Comparison of ENCODE assay signal across 1 cellular context in the genomic region with DNA sequence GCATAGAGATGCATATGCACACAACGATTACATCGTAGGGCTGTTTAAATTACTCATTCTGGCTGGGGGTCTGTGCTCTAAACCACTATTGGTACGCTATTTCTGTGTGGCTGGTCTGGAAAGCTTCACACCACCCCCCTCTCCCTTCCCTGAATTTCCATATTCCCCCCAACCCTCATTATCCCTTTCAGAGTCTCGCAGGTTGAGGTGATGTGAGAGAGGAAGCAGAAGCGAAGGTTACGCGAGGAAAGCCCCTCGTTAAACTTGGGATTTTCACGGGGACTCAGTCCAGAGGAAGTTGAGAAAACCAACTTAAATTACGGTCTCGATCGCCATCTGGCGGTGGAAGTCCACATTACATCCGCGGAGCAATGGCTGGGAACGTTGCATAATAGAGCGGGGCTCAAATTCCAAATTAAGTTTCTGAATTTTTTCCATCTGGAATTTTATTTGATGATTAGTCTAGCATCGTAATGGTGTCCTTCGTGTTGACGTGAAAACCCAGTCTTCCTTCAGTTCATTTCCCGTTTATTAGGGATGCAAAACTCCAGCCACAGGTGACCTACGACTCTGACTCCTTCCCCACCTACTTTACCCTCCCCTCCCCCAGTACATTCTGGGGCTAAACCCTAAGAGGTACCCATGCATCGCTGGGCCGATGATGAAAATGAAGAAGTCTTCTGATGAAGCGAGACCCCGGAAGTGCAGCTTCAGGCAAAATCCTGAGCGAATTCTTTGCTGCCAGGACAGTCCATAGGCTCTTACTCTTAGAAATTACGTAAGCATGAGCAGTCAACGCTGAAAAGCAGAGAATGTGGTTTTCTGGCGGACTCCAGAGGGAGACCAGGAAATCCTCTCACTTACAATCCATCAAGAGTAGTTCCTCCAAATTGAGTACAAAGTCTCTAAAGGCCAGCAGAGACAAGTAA.
TF ChIP-seq lines count a peak whose summit lies in the region.

No MANE protein-coding gene starts in this region.

TF ChIP-seq in K562, 482 proteins besides CTCF, POLR2A, EP300 and RAD21 (continued from another document):
- TF ChIP-seq, protein P1, sequence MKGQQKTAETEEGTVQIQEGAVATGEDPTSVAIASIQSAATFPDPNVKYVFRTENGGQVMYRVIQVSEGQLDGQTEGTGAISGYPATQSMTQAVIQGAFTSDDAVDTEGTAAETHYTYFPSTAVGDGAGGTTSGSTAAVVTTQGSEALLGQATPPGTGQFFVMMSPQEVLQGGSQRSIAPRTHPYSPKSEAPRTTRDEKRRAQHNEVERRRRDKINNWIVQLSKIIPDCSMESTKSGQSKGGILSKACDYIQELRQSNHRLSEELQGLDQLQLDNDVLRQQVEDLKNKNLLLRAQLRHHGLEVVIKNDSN (CRISPR knock-in tag; IDR thresholded peaks at IDR 0.05) = no peak
- TF ChIP-seq RBM15 (IDR thresholded peaks at IDR 0.05; ENCODE audit: insufficient read depth, low read length) (no peak), ZNF140 (CRISPR knock-in tag; IDR thresholded peaks at IDR 0.05) (no peak), ELF1 (tag; IDR thresholded peaks at IDR 0.05) (0 out of 2 replicates have a peak, but pooled peaks have one; percentile 27), TEAD4 (IDR thresholded peaks at IDR 0.05; ENCODE audit: low read length) (no peak), TEAD4 (CRISPR knock-in tag; IDR thresholded peaks at IDR 0.05; ENCODE audit: borderline replicate concordance) (no peak), YY1 (IDR thresholded peaks at IDR 0.05; ENCODE audit: borderline replicate concordance in 1 of 3, control insufficient read depth in 1 of 3, extremely low read depth in 1 of 3, insufficient read depth in 3 of 3, insufficient read length in 1 of 3, insufficient replicate concordance in 2 of 3, low read depth in 1 of 3, low read length in 2 of 3) (peak in 1 of 3 experiments; percentile 18), THRAP3 (IDR thresholded peaks at IDR 0.05; ENCODE audit: borderline replicate concordance) (no peak)
TF ChIP-seq in K562: peak in this region for 16.
